Comparison of ENCODE assay signal across 11 cellular contexts in the genomic region with DNA sequence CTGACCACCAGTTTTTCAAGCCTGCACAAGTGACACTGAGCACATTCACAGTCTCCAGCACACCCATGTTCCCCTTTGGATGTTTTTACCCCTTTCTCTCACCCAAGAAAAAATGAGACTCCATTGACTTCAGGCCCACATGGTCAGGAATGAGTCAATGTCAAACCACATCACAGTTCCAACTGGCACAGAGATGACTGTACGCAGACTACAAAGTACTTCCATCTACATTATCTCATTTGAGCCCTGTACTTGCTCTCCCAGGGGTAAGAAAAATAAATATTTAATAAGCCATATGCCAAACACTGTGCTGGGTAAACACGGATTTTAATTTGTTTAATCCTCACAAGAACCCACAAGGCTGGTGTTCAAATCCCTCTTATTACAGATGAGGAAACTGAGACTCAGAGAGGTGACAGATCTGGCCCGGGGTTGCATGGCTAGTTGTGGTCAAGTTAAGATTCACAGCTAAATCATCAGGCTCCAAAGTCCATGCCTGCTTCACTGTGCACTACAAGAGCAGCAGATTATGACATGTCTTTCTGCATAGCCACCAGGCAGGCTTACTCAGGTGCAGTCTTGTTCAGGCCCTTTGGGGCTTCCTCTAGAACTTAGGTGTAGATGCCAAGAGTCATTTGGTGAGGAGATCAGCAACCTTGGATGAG.
DNase-seq lines count a peak whose midpoint lies in the region; ATAC-seq and TF ChIP-seq lines count a peak whose summit lies in the region.
"Had no signal": no experiment of that assay in that cellular context is flagged by ENCODE, and none has a peak within 500 bp of the region (broad histone marks: within the 10 kb centered on the region; RNA-seq: fewer than 3 reads in every experiment).

No MANE protein-coding gene starts in this region.

- DNase-seq in brain microvascular endothelial cell (peak; percentile 19), NCI-H2196 treated with DMSO at 0.1 percent for 48 hours (lab: John Stamatoyannopoulos, UW; ENCODE audit: unreplicated experiment) (no peak), inferior parietal cortex (ENCODE audit: extremely low spot score) (no peak), ureter (ENCODE audit: low spot score) (no peak), left colon (no peak)
- DNase-seq: NCI-H2227 treated with DMSO at 0.1 percent for 48 hours, occipital lobe, substantia nigra had no signal

- H3K36me3 ChIP-seq in brain microvascular endothelial cell (replicated peaks) = no peaks in the 10 kb centered on the region

- TF ChIP-seq CTCF in brain microvascular endothelial cell (IDR thresholded peaks at IDR 0.05; ENCODE audit: low read depth, low read length, missing control alignments) = no peak

- ATAC-seq in GM18499 (IDR thresholded peaks at IDR 0.05; ENCODE audit: insufficient read depth, unreplicated experiment) (peak; percentile 94), GM19455 (IDR thresholded peaks at IDR 0.05; ENCODE audit: unreplicated experiment) (peak; percentile 93), HG03108 (IDR thresholded peaks at IDR 0.05; ENCODE audit: unreplicated experiment) (peak; percentile 91), left colon (no peak)

- intact Hi-C loops in left colon (cut with DNase I, micrococcal nuclease) = no loop called here

- in situ Hi-C loops in brain microvascular endothelial cell (cut with HindIII; ENCODE audit: low pct_ligation_motif_present, low sequenced_read_pairs) = no loop called here

- no peaks in the 10 kb centered on the region for H3K27me3 ChIP-seq in brain microvascular endothelial cell (replicated peaks)

- H3K4me3 ChIP-seq in brain microvascular endothelial cell (ENCODE audit: low read depth, low read length) = no peak overlapping the region

- H3K27ac ChIP-seq in brain microvascular endothelial cell = no peak overlapping the region
